In the genomic region with DNA sequence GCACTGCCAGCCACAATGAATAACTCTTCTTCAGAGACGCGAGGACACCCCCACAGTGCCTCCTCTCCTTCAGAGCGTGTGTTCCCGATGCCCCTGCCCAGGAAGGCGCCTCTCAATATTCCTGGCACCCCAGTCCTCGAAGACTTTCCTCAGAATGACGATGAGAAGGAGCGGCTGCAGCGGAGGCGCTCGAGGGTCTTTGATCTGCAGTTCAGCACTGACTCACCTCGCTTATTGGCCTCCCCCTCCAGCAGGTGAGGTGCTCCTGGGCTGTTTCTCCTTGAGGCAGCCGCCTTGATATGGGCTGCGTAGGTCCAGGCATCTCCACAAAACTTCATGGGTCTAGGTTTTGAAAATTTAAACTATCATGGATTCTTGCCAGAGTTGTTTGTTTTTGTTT, we compare ENCODE assay signal across 16 cellular contexts. TPM values are rescaled to one million over a fixed set of nuclear protein-coding genes. Genes with fewer than 3 reads are reported as not detected.
DNase-seq lines count a peak whose midpoint lies in the region; ATAC-seq, FAIRE-seq and TF ChIP-seq lines count a peak whose summit lies in the region.
"Had no signal": no experiment of that assay in that cellular context is flagged by ENCODE, and none has a peak within 500 bp of the region (broad histone marks: within the 10 kb centered on the region; RNA-seq: fewer than 3 reads in every experiment).

No MANE protein-coding gene starts in this region.

- CTCF ChIA-PET in CD8-positive, alpha-beta T cell (lab: Charles Lee): no interaction called here

- peak overlapping the region; percentile 86 for H3K27ac Mint-ChIP-seq in activated T-cell treated with anti-CD3 and anti-CD28 coated beads, Interleukin-2, amount 50 U/mL, for 24 hours
- peak overlapping the region; percentile 68 for H3K27ac Mint-ChIP-seq in CD8-positive, alpha-beta T cell

- H3K9me3 ChIP-seq in CD8-positive, alpha-beta T cell (ENCODE audit: low read length): no peaks in the 10 kb centered on the region
- H3K9me3 ChIP-seq in WERI-Rb-1 (ENCODE audit: severe bottlenecking) (no peaks in the 10 kb centered on the region), fibroblast of lung (ENCODE audit: control insufficient read depth, insufficient read depth, low read depth, low read length) (no peaks in the 10 kb centered on the region)
- H3K9me3 ChIP-seq: body of pancreas, left lung, mucosa of descending colon, right atrium auricular region had no signal

- POLR2A ChIA-PET in CD8-positive, alpha-beta T cell (lab: Charles Lee): no interaction called here

- no peak overlapping the region for H3K27ac ChIP-seq in CD8-positive, alpha-beta T cell (ENCODE audit: low read depth, low read length)
- peak overlapping the region; percentile 63 for H3K27ac ChIP-seq in WERI-Rb-1
- H3K27ac ChIP-seq in fibroblast of lung (ENCODE audit: insufficient read depth, low read length): peak overlapping the region; percentile 2
- H3K27ac ChIP-seq: body of pancreas, left lung, right atrium auricular region had no signal

- H3K9me3 Mint-ChIP-seq in activated T-cell treated with anti-CD3 and anti-CD28 coated beads, Interleukin-2, amount 50 U/mL, for 24 hours: no peaks in the 10 kb centered on the region
- H3K9me3 Mint-ChIP-seq in CD8-positive, alpha-beta T cell: no peaks in the 10 kb centered on the region

- H3K4me2 ChIP-seq in fibroblast of lung (ENCODE audit: extremely low read depth, insufficient read depth, low read length): no peak overlapping the region

- no peaks in the 10 kb centered on the region for H3K36me3 ChIP-seq in CD8-positive, alpha-beta T cell (ENCODE audit: insufficient read depth, low read length)
- H3K36me3 ChIP-seq in WERI-Rb-1: peaks cover 59% of the 10 kb centered on the region
- H3K36me3 ChIP-seq in fibroblast of lung (ENCODE audit: control insufficient read depth, insufficient read depth, low read length): peaks cover 4% of the 10 kb centered on the region
- H3K36me3 ChIP-seq: right atrium auricular region had no signal

- H3K27me3 Mint-ChIP-seq in activated T-cell treated with anti-CD3 and anti-CD28 coated beads, Interleukin-2, amount 50 U/mL, for 24 hours: no peaks in the 10 kb centered on the region
- H3K27me3 Mint-ChIP-seq in CD8-positive, alpha-beta T cell (ENCODE audit: low read depth): no peaks in the 10 kb centered on the region

- no peak for DNase-seq in activated T-cell treated with anti-CD3 and anti-CD28 coated beads, Interleukin-2, amount 50 U/mL, for 24 hours
- no peak for DNase-seq in activated T-cell treated with anti-CD3 and anti-CD28 coated beads, Interleukin-2, amount 50 U/mL, for 1 hour
- DNase-seq in CD8-positive, alpha-beta T cell: peak in 3 of 7 experiments; percentile 17 to 32 (median 18)
- DNase-seq in WERI-Rb-1 (no peak), fibroblast of lung (ENCODE audit: low read depth in 2 of 2) (no peak), NCI-H128 (lab: John Stamatoyannopoulos, UW; ENCODE audit: unreplicated experiment) (no peak), D721Med (ENCODE audit: insufficient read length, low spot score) (no peak), COLO668 (lab: John Stamatoyannopoulos, UW; ENCODE audit: unreplicated experiment) (no peak)
- DNase-seq: activated CD4-positive, CD25-positive, alpha-beta regulatory T cell treated with anti-CD3 and anti-CD28 coated beads, Interleukin-2, amount 50 U/mL, for 72 hours; body of pancreas; left lung; mucosa of descending colon; NCI-H1930; NCI-H446 treated with DMSO at 0.1 percent for 48 hours had no signal

- intact Hi-C loops in CD8-positive, alpha-beta T cell (cut with DNase I, micrococcal nuclease): loop anchor here in 1 of 2 experiments (5.0 kb wide), 1 partner anchor 146 kb away; no protein-coding TSS in a partner anchor

- no peak overlapping the region for H3K9ac ChIP-seq in fibroblast of lung (ENCODE audit: insufficient read depth, low read length)

- FAIRE-seq in D721Med (lab: Jason Lieb, UNC): no peak

- peaks cover 16% of the 10 kb centered on the region for H3K4me1 ChIP-seq in CD8-positive, alpha-beta T cell (ENCODE audit: insufficient read depth, low read length)
- peaks cover 8% of the 10 kb centered on the region for H3K4me1 ChIP-seq in fibroblast of lung (ENCODE audit: control insufficient read depth, extremely low read depth, insufficient read depth, low read length)
- H3K4me1 ChIP-seq: body of pancreas, right atrium auricular region had no signal

- no peak overlapping the region for H3K4me3 ChIP-seq in CD8-positive, alpha-beta T cell (ENCODE audit: low read depth, low read length)
- no peak overlapping the region for H3K4me3 ChIP-seq in WERI-Rb-1 (ENCODE audit: low read depth, low read length)
- H3K4me3 ChIP-seq in fibroblast of lung (replicated peaks in 1 of 4; ENCODE audit: control extremely low read depth in 1 of 4, insufficient read depth in 1 of 4, low read depth in 3 of 4, low read length in 4 of 4): no peak overlapping the region
- H3K4me3 ChIP-seq: body of pancreas, left lung, mucosa of descending colon, right atrium auricular region had no signal

- peaks cover 34% of the 10 kb centered on the region for H3K79me2 ChIP-seq in fibroblast of lung (ENCODE audit: control insufficient read depth, insufficient read depth, low read length)

- peaks cover 78% of the 10 kb centered on the region for H3K36me3 Mint-ChIP-seq in activated T-cell treated with anti-CD3 and anti-CD28 coated beads, Interleukin-2, amount 50 U/mL, for 24 hours (ENCODE audit: low read depth)
- no peaks in the 10 kb centered on the region for H3K36me3 Mint-ChIP-seq in CD8-positive, alpha-beta T cell

- H4K20me1 ChIP-seq in fibroblast of lung (ENCODE audit: control insufficient read depth, extremely low read depth, insufficient read depth, low read length): no peaks in the 10 kb centered on the region

- H3K4me3 Mint-ChIP-seq in activated T-cell treated with anti-CD3 and anti-CD28 coated beads, Interleukin-2, amount 50 U/mL, for 24 hours: peak overlapping the region; percentile 35
- no peak overlapping the region for H3K4me3 Mint-ChIP-seq in CD8-positive, alpha-beta T cell

- no peak overlapping the region for H2AFZ ChIP-seq in fibroblast of lung (ENCODE audit: low read length)

- H3K27me3 ChIP-seq in CD8-positive, alpha-beta T cell (ENCODE audit: insufficient read depth, low read length): no peaks in the 10 kb centered on the region
- no peaks in the 10 kb centered on the region for H3K27me3 ChIP-seq in WERI-Rb-1 (ENCODE audit: insufficient read depth, low read depth, severe bottlenecking)
- no peaks in the 10 kb centered on the region for H3K27me3 ChIP-seq in fibroblast of lung (ENCODE audit: control insufficient read depth, insufficient read depth, low read length)
- H3K27me3 ChIP-seq: body of pancreas, left lung, right atrium auricular region had no signal

- H3K4me1 Mint-ChIP-seq in activated T-cell treated with anti-CD3 and anti-CD28 coated beads, Interleukin-2, amount 50 U/mL, for 24 hours (ENCODE audit: low read depth): peaks cover 69% of the 10 kb centered on the region
- H3K4me1 Mint-ChIP-seq in CD8-positive, alpha-beta T cell (ENCODE audit: low read depth): peaks cover 40% of the 10 kb centered on the region

- TF ChIP-seq CTCF in CD8-positive, alpha-beta T cell (IDR thresholded peaks at IDR 0.05): no peak
- TF ChIP-seq CTCF in WERI-Rb-1 (IDR thresholded peaks at IDR 0.05; ENCODE audit: low read depth, low read length) (no peak), fibroblast of lung (conservative IDR thresholded peaks at IDR 0.05 in 1 of 2, IDR thresholded peaks at IDR 0.05 in 1 of 2; ENCODE audit: low read depth in 1 of 2, low read length in 2 of 2) (no peak), D721Med (IDR thresholded peaks at IDR 0.05; ENCODE audit: insufficient read depth, missing control alignments) (no peak)

- ATAC-seq in CD8-positive, alpha-beta T cell: peak; percentile 9
- ATAC-seq: body of pancreas, left lung, Right ventricle myocardium inferior had no signal

RNA-seq across cellular contexts. Expression of gene NCAPH, which starts 6.1 kb away (rescaled TPM):
- 1 to 10 TPM; 2.0 to 2.5 TPM for total RNA-seq in CD8-positive, alpha-beta T cell
- total RNA-seq in fibroblast of lung: 0.51 and 4.3 TPM in 2 replicates
- 8.4 and 34.6 TPM in 2 replicates for polyA plus RNA-seq in fibroblast of lung
- 5.2 and 18.8 TPM in 2 replicates for polyA plus RNA-seq in fibroblast of lung (2012)
- 9.2 and 54.9 TPM in 2 replicates for polyA minus RNA-seq in fibroblast of lung (ENCODE audit: low replicate concordance)

RNA-seq across cellular contexts. Expression of gene ITPRIPL1, which starts 16.5 kb away (rescaled TPM):
- total RNA-seq in CD8-positive, alpha-beta T cell: 1 to 10 TPM; 5.6 to 6.6 TPM
- 4.1 and 4.6 TPM in 2 replicates for total RNA-seq in fibroblast of lung
- 2.0 and 2.6 TPM in 2 replicates for polyA plus RNA-seq in fibroblast of lung
- 1.2 and 1.4 TPM in 2 replicates for polyA plus RNA-seq in fibroblast of lung (2012)
- 7.2 and 7.4 TPM in 2 replicates for polyA minus RNA-seq in fibroblast of lung (ENCODE audit: low replicate concordance)

RNA-seq across cellular contexts. Expression of gene SNRNP200, which starts 36.3 kb away (rescaled TPM):
- 100 to 1,000 TPM; 318 to 348 TPM for total RNA-seq in CD8-positive, alpha-beta T cell
- 39.8 and 49.4 TPM in 2 replicates for total RNA-seq in fibroblast of lung
- polyA plus RNA-seq in fibroblast of lung: 65.0 and 102 TPM in 2 replicates
- 65.1 and 91.1 TPM in 2 replicates for polyA plus RNA-seq in fibroblast of lung (2012)
- polyA minus RNA-seq in fibroblast of lung (ENCODE audit: low replicate concordance): 338 and 339 TPM in 2 replicates
